Comparison of ENCODE assay signal across 20 cellular contexts in the genomic region with DNA sequence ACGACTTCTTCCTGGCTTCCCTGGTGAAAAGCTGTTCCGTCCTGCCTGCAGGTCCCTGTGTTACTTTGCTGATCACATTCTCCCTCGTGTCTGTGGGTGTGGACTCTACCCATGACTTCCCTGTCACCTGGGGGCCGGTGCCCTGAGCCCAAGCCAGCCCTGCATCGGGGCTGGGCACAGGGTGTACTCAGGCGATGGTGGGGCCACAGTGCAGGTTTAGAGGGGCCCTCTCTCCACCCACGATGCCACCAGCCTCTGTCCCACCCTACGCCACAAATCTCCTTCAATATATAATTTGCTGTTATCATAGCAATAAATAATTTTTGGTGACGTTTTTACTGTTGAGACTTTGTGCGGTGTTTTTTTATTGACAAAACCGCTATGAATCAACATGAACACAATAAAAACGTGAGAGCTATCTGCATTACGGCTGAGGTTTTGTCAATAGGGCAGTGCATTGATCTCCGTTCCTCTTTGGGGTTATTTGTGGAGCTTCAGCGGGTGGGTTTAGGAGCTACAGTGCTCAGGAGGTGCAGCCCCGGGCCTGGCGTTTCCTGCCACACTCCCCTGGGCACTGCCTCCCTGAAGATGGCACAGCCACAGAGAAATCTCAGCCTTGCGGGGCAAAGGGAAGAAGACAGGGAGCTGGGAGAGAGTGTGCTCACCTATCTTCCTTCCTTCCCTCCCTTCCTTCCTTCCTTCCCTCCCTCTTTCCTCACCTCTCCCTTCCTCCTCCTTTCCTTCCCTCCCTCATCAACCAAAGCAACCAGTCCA.
"Had no signal": no experiment of that assay in that cellular context is flagged by ENCODE, and none has a peak within 500 bp of the region (broad histone marks: within the 10 kb centered on the region; RNA-seq: fewer than 3 reads in every experiment).

No MANE protein-coding gene starts in this region.

- H3K36me3 Mint-ChIP-seq: natural killer cell treated with Interleukin-12 subunit alpha and Interleukin-12 subunit beta and Interleukin-15 and Interleukin-18, amount 100 ng/mL, for 72 hours; type B pancreatic cell had no signal

- H3K4me1 ChIP-seq: left ventricle myocardium inferior, parathyroid adenoma had no signal

- H3K9me3 Mint-ChIP-seq: activated naive CD4-positive, alpha-beta T cell treated with anti-CD3 and anti-CD28 coated beads for 36 hours; activated naive CD8-positive, alpha-beta T cell treated with anti-CD3 and anti-CD28 coated beads, Interleukin-2, amount 50 U/mL, for 24 hours; natural killer cell treated with Interleukin-12 subunit alpha and Interleukin-12 subunit beta and Interleukin-15 and Interleukin-18, amount 100 ng/mL, for 72 hours; type B pancreatic cell had no signal

- H3K4me3 ChIP-seq: left ventricle myocardium inferior, thoracic aorta had no signal

- H3K27me3 Mint-ChIP-seq: activated naive CD8-positive, alpha-beta T cell treated with anti-CD3 and anti-CD28 coated beads, Interleukin-2, amount 50 U/mL, for 24 hours had no signal

- H3K4me1 Mint-ChIP-seq: activated naive CD8-positive, alpha-beta T cell treated with anti-CD3 and anti-CD28 coated beads, Interleukin-2, amount 50 U/mL, for 24 hours had no signal

- H3K27ac ChIP-seq: left ventricle myocardium inferior, parathyroid adenoma, thoracic aorta had no signal

- DNase-seq: activated effector memory CD4-positive, alpha-beta T cell treated with Interleukin-2 at 50 U/mL for 16 hours; activated naive CD4-positive, alpha-beta T cell treated with anti-CD3 and anti-CD28 coated beads for 36 hours; activated naive CD8-positive, alpha-beta T cell treated with anti-CD3 and anti-CD28 coated beads, Interleukin-2, amount 50 U/mL, for 24 hours; activated T-cell treated with anti-CD3 and anti-CD28 coated beads, Interleukin-2, amount 50 U/mL, for 72 hours; cerebellar nuclear complex; cortex of kidney; foreskin melanocyte; hippocampal formation; kidney glomerular epithelial cell; left ventricle myocardium inferior; midbrain; small intestine; stimulated activated CD4-positive, alpha-beta T cell treated with anti-CD3 and anti-CD28 coated beads, Interleukin-15, amount 100 ng/mL, for 24 hours; stimulated activated naive B cell treated with anti-CD40 and anti-IgM and Interleukin-4, amounts not matched to agents 10 μg/mL and 1 μg/mL and 100 μg/mL, for 72 hours; T-helper 1 cell had no signal

- H3K27ac Mint-ChIP-seq: activated naive CD4-positive, alpha-beta T cell treated with anti-CD3 and anti-CD28 coated beads for 36 hours; activated naive CD8-positive, alpha-beta T cell treated with anti-CD3 and anti-CD28 coated beads, Interleukin-2, amount 50 U/mL, for 24 hours; activated T-cell treated with anti-CD3 and anti-CD28 coated beads, Interleukin-2, amount 50 U/mL, for 72 hours; natural killer cell treated with Interleukin-12 subunit alpha and Interleukin-12 subunit beta and Interleukin-15 and Interleukin-18, amount 100 ng/mL, for 72 hours; stimulated activated naive B cell treated with anti-CD40 and anti-IgM and Interleukin-4, amounts not matched to agents 10 μg/mL and 1 μg/mL and 100 μg/mL, for 72 hours; type B pancreatic cell had no signal

- H3K9me3 ChIP-seq: thoracic aorta had no signal

- ATAC-seq: activated naive CD8-positive, alpha-beta T cell treated with anti-CD3 and anti-CD28 coated beads, Interleukin-2, amount 50 U/mL, for 24 hours; activated T-cell treated with anti-CD3 and anti-CD28 coated beads, Interleukin-2, amount 50 U/mL, for 72 hours; natural killer cell treated with Interleukin-12 subunit alpha and Interleukin-12 subunit beta and Interleukin-15 and Interleukin-18, amount 100 ng/mL, for 72 hours; sciatic nerve; stimulated activated naive B cell treated with anti-CD40 and anti-IgM and Interleukin-4, amounts not matched to agents 10 μg/mL and 1 μg/mL and 100 μg/mL, for 72 hours had no signal

- H3K36me3 ChIP-seq: left ventricle myocardium inferior, thoracic aorta had no signal

- H3K4me3 Mint-ChIP-seq: activated naive CD4-positive, alpha-beta T cell treated with anti-CD3 and anti-CD28 coated beads for 36 hours; activated naive CD8-positive, alpha-beta T cell treated with anti-CD3 and anti-CD28 coated beads, Interleukin-2, amount 50 U/mL, for 24 hours; activated T-cell treated with anti-CD3 and anti-CD28 coated beads, Interleukin-2, amount 50 U/mL, for 72 hours; natural killer cell treated with Interleukin-12 subunit alpha and Interleukin-12 subunit beta and Interleukin-15 and Interleukin-18, amount 100 ng/mL, for 72 hours; stimulated activated naive B cell treated with anti-CD40 and anti-IgM and Interleukin-4, amounts not matched to agents 10 μg/mL and 1 μg/mL and 100 μg/mL, for 72 hours; type B pancreatic cell had no signal
